Comparison of ENCODE assay signal across 8 cellular contexts in genomic region chr10:31083765-31084184, GRCh38. TPM values are rescaled to one million over a fixed set of nuclear protein-coding genes. Genes with fewer than 3 reads are reported as not detected.
A peak's percentile ranks its signal among the peaks of the same experiment; 100 is the strongest.
DNase-seq lines count a peak whose midpoint lies in the region; ATAC-seq and TF ChIP-seq lines count a peak whose summit lies in the region.

No MANE protein-coding gene starts in this region.

- TF ChIP-seq CTCF in GM20000 (IDR thresholded peaks at IDR 0.05; ENCODE audit: extremely low read depth, missing control alignments) (peak; percentile 28), neural crest cell (conservative IDR thresholded peaks at IDR 0.05) (peak; percentile 58), type B pancreatic cell (conservative IDR thresholded peaks at IDR 0.05) (peak; percentile 66)

- H3K36me3 Mint-ChIP-seq in neural crest cell (ENCODE audit: low read depth) = no peaks in the 10 kb centered on the region
- H3K36me3 Mint-ChIP-seq in type B pancreatic cell = no peaks in the 10 kb centered on the region

- H2AFZ ChIP-seq in ACC112 (ENCODE audit: low read length, unreplicated experiment) = peak overlapping the region; percentile 67

- no peaks in the 10 kb centered on the region for H3K9me3 Mint-ChIP-seq in neural crest cell
- H3K9me3 Mint-ChIP-seq in type B pancreatic cell = no peaks in the 10 kb centered on the region

- H3K4me1 Mint-ChIP-seq in neural crest cell (peaks cover 6% of the 10 kb centered on the region), type B pancreatic cell (ENCODE audit: unreplicated experiment) (no peaks in the 10 kb centered on the region)

- H3K4me1 ChIP-seq in ACC112 (ENCODE audit: control insufficient read depth, insufficient read depth, low read length, unreplicated experiment) = no peaks in the 10 kb centered on the region

- H3K27ac ChIP-seq in ACC112 (ENCODE audit: low read depth, low read length) = no peak overlapping the region

- DNase-seq in GM20000 (ENCODE audit: low spot score) (peak; percentile 57), NCI-H82 treated with DMSO at 0.1 percent for 48 hours (lab: John Stamatoyannopoulos, UW; ENCODE audit: unreplicated experiment) (peak; percentile 49), erythroblast (lab: John Stamatoyannopoulos, UW) (peak; percentile 41 to 55), neural crest cell (ENCODE audit: low read depth, low spot score) (peak; percentile 34), type B pancreatic cell (ENCODE audit: extremely low spot score, unreplicated experiment) (no peak)
- DNase-seq in activated CD4-positive, alpha-beta T cell treated with anti-CD3 and anti-CD28 coated beads, Interleukin-2, amount 50 U/mL, for 48 hours = peak; percentile 70 to 80

- H3K27ac Mint-ChIP-seq in neural crest cell (ENCODE audit: unreplicated experiment) = peak overlapping the region; percentile 77
- no peak overlapping the region for H3K27ac Mint-ChIP-seq in type B pancreatic cell

- no peak for ATAC-seq in GM21529 (IDR thresholded peaks at IDR 0.05; ENCODE audit: unreplicated experiment)

- H3K27me3 Mint-ChIP-seq in neural crest cell (ENCODE audit: low read depth) (no peaks in the 10 kb centered on the region), type B pancreatic cell (no peaks in the 10 kb centered on the region)

- no peaks in the 10 kb centered on the region for H3K36me3 ChIP-seq in ACC112 (ENCODE audit: insufficient read depth, low read length)

- no peaks in the 10 kb centered on the region for H3K79me2 ChIP-seq in ACC112 (ENCODE audit: control insufficient read depth, insufficient read depth, low read length, unreplicated experiment)

- H3K4me3 Mint-ChIP-seq in neural crest cell (no peak overlapping the region), type B pancreatic cell (no peak overlapping the region)

- no peak for TF ChIP-seq POLR2A in erythroblast (IDR thresholded peaks at IDR 0.05; ENCODE audit: low read length)

- no peaks in the 10 kb centered on the region for H3K27me3 ChIP-seq in ACC112 (ENCODE audit: insufficient read depth, low read length)

- no peak overlapping the region for H3K4me3 ChIP-seq in ACC112 (ENCODE audit: low read depth, low read length)

RNA-seq across cellular contexts. Expression of gene ZNF438, which starts 52.1 kb away (rescaled TPM):
- total RNA-seq in neural crest cell (3.5 and 4.0 TPM in 2 replicates), type B pancreatic cell (ENCODE audit: low replicate concordance) (3.7 and 4.4 TPM in 2 replicates)
